ENCODE assay signal across 12 cellular contexts in genomic region chr2:168639501-168639900, GRCh38.
DNase-seq lines count a peak whose midpoint lies in the region; ATAC-seq, FAIRE-seq and TF ChIP-seq lines count a peak whose summit lies in the region.
"Had no signal": no experiment of that assay in that cellular context is flagged by ENCODE, and none has a peak within 500 bp of the region (broad histone marks: within the 10 kb centered on the region; RNA-seq: fewer than 3 reads in every experiment).

No MANE protein-coding gene starts in this region.

- no peak for ATAC-seq in HG03097 (IDR thresholded peaks at IDR 0.05; ENCODE audit: low FRiP score, unreplicated experiment)
- ATAC-seq: CD8-positive, alpha-beta T cell had no signal

- no peak for TF ChIP-seq CTCF in AG10803 (conservative IDR thresholded peaks at IDR 0.05; ENCODE audit: low read length)
- peak in 1 of 6 experiments; percentile 1 for TF ChIP-seq CTCF in Peyer's patch (IDR thresholded peaks at IDR 0.05)
- no peak for TF ChIP-seq CTCF in fibroblast of villous mesenchyme (IDR thresholded peaks at IDR 0.05; ENCODE audit: insufficient read depth, low read depth, low read length)

- no peak overlapping the region for H3K4me3 ChIP-seq in AG10803 (ENCODE audit: low read length)
- H3K4me3 ChIP-seq in Peyer's patch: no peak overlapping the region
- no peak overlapping the region for H3K4me3 ChIP-seq in fibroblast of villous mesenchyme (ENCODE audit: low read depth, low read length)
- H3K4me3 ChIP-seq: thoracic aorta had no signal

- no peaks in the 10 kb centered on the region for H3K9me3 ChIP-seq in Peyer's patch
- H3K9me3 ChIP-seq: thoracic aorta had no signal

- no peak for FAIRE-seq in GM19239 (lab: Jason Lieb, UNC)

- DNase-seq in AG10803 (ENCODE audit: low read depth) (peak; percentile 74), Peyer's patch (peak in 2 of 3 donors; percentile 54 to 85), fibroblast of villous mesenchyme (ENCODE audit: low read depth) (peak; percentile 97), myocyte (ENCODE audit: low read depth) (peak; percentile 83), GM19239 (ENCODE audit: insufficient read length, low spot score) (no peak), HPDE6-E6E7 (ENCODE audit: extremely low spot score) (no peak), inferior parietal cortex (ENCODE audit: extremely low spot score) (no peak)
- DNase-seq: CD8-positive, alpha-beta T cell; hypothalamus; stimulated activated CD4-positive, alpha-beta T cell treated with anti-CD3 and anti-CD28 coated beads, Interleukin-15, amount 100 ng/mL, for 24 hours had no signal

- peaks cover 0 to 24% (median 0%) of the 10 kb centered on the region in 4 donors for H3K4me1 ChIP-seq in Peyer's patch

- H3K27me3 ChIP-seq in Peyer's patch: no peaks in the 10 kb centered on the region

- TF ChIP-seq POLR2A in Peyer's patch (IDR thresholded peaks at IDR 0.05): peak in 1 of 2 donors; percentile 23

- H3K36me3 ChIP-seq in Peyer's patch: no peaks in the 10 kb centered on the region
- H3K36me3 ChIP-seq: thoracic aorta had no signal

- peak overlapping the region in 2 of 4 donors; percentile 68 to 77 for H3K27ac ChIP-seq in Peyer's patch
- H3K27ac ChIP-seq: thoracic aorta had no signal

Comparison
In these comparisons a context has a peak if more than half of its experiments do, and no peak if none do; other contexts are left out.
1. DNase-seq: peak in AG10803 (single experiment), Peyer's patch (2 of 3), fibroblast of villous mesenchyme (single experiment) and myocyte (single experiment); none in GM19239 (single experiment), HPDE6-E6E7 (single experiment) and inferior parietal cortex (single experiment).